9 cellular contexts compared by ENCODE assay signal in genomic region chr1:109792056-109792831, GRCh38. TPM values are rescaled to one million over a fixed set of nuclear protein-coding genes. Genes with fewer than 3 reads are reported as not detected.
DNase-seq lines count a peak whose midpoint lies in the region; ATAC-seq, FAIRE-seq and TF ChIP-seq lines count a peak whose summit lies in the region.
"Had no signal": no experiment of that assay in that cellular context is flagged by ENCODE, and none has a peak within 500 bp of the region (broad histone marks: within the 10 kb centered on the region; RNA-seq: fewer than 3 reads in every experiment).

No MANE protein-coding gene starts in this region.

- H3K9me1 ChIP-seq in endothelial cell of umbilical vein (replicated peaks; ENCODE audit: control insufficient read depth, extremely low read depth, insufficient read depth, low read length), result no peaks in the 10 kb centered on the region

- in situ Hi-C loops in ACHN (cut with HindIII; ENCODE audit: low pct_ligation_motif_present, low pct_unique_long_range_greater_than_20kb, low sequenced_read_pairs), result loop anchor here (25.0 kb wide), 2 partner anchors 95 to 195 kb away; partner anchors contain the start of gene AHCYL1

- peak; percentile 87 for FAIRE-seq in endothelial cell of umbilical vein (lab: Jason Lieb, UNC)

- no peaks in the 10 kb centered on the region for H3K36me3 ChIP-seq in endothelial cell of umbilical vein (ENCODE audit: control insufficient read depth in 2 of 2, extremely low read depth in 1 of 2, insufficient read depth in 2 of 2, low read length in 2 of 2)

- no peaks in the 10 kb centered on the region for H3K79me2 ChIP-seq in endothelial cell of umbilical vein (ENCODE audit: control insufficient read depth, insufficient read depth, low read length)

- no peak overlapping the region for H3K4me2 ChIP-seq in endothelial cell of umbilical vein (ENCODE audit: insufficient read depth, low read length)

- ATAC-seq in GM18519 (IDR thresholded peaks at IDR 0.05; ENCODE audit: low FRiP score, unreplicated experiment) (no peak), GM19351 (IDR thresholded peaks at IDR 0.05; ENCODE audit: unreplicated experiment) (no peak)

- no peaks in the 10 kb centered on the region for H3K27me3 ChIP-seq in endothelial cell of umbilical vein (ENCODE audit: control insufficient read depth in 2 of 2, insufficient read depth in 2 of 2, low read length in 2 of 2)

- dilution Hi-C loops in endothelial cell of umbilical vein (cut with MboI; ENCODE audit: extremely low pct_ligation_motif_present, low sequenced_read_pairs), result loop anchor here (25.0 kb wide), 1 partner anchor 220 kb away; no protein-coding TSS in a partner anchor

- intact Hi-C loops in endothelial cell of umbilical vein (cut with micrococcal nuclease), result loop anchor here (1.0 to 5.0 kb wide), 5 partner anchors 85 to 192 kb away; partner anchors contain the start of genes AHCYL1 and CSF1

- no peak for TF ChIP-seq POLR2A in endothelial cell of umbilical vein (IDR thresholded peaks at IDR 0.05; ENCODE audit: low read depth, low read length)

- H4K20me1 ChIP-seq in endothelial cell of umbilical vein (replicated peaks; ENCODE audit: control insufficient read depth, extremely low read depth, insufficient read depth, low read length), result no peaks in the 10 kb centered on the region

- H3K27ac ChIP-seq in endothelial cell of umbilical vein (ENCODE audit: insufficient read depth, low read depth, low read length), result no peak overlapping the region
- H3K27ac ChIP-seq: epithelial cell of prostate had no signal

- H3K4me3 ChIP-seq in endothelial cell of umbilical vein (replicated peaks in 1 of 3; ENCODE audit: insufficient read depth in 1 of 3, low read depth in 1 of 3, low read length in 3 of 3), result no peak overlapping the region

- POLR2A ChIA-PET in endothelial cell of umbilical vein (lab: Charles Lee), result interaction anchor here (0.7 kb wide), 1 partner anchor 143 kb away, joined by 3 read pairs; no protein-coding TSS in a partner anchor

- H3K9me3 ChIP-seq in endothelial cell of umbilical vein (replicated peaks; ENCODE audit: control insufficient read depth, insufficient read depth, low read length), result no peaks in the 10 kb centered on the region

- CTCF ChIA-PET in endothelial cell of umbilical vein (lab: Charles Lee), result interaction anchor here (0.7 to 6.2 kb wide), 33 partner anchors 9 to 237 kb away, joined by 3 to 329 read pairs (median 5); partner anchors contain the start of gene AHCYL1

- H3K9ac ChIP-seq in endothelial cell of umbilical vein (replicated peaks; ENCODE audit: extremely low read depth, insufficient read depth, low read length), result no peak overlapping the region

- DNase-seq in ACHN, result peak; percentile 66
- peak; percentile 89 for DNase-seq in H4 (ENCODE audit: low spot score)
- DNase-seq in SK-N-DZ (ENCODE audit: low spot score), result peak; percentile 48
- peak; percentile 90 for DNase-seq in endothelial cell of umbilical vein (ENCODE audit: low read depth, low spot score)
- DNase-seq in mesenteric fat pad (ENCODE audit: low spot score), result peak; percentile 89
- DNase-seq in stimulated activated CD4-positive, alpha-beta T cell treated with anti-CD3 and anti-CD28 coated beads, Interleukin-4, amount 100 ng/mL, for 4 hours, result no peak

- H2AFZ ChIP-seq in endothelial cell of umbilical vein (ENCODE audit: low read depth, low read length), result peak overlapping the region; percentile 14

- no TSS peak for BruUV-seq in endothelial cell of umbilical vein (replicated peaks; lab: Mats Ljungman, UMichigan)

- TF ChIP-seq CTCF in endothelial cell of umbilical vein (IDR thresholded peaks at IDR 0.05; ENCODE audit: extremely low read depth in 1 of 2, insufficient read depth in 1 of 2, low read depth in 1 of 2, low read length in 2 of 2), result peak; percentile 42 to 67

- H3K4me1 ChIP-seq in endothelial cell of umbilical vein (ENCODE audit: control insufficient read depth, extremely low read depth, insufficient read depth, low read length), result peaks cover 38% of the 10 kb centered on the region

TF ChIP-seq in endothelial cell of umbilical vein, 7 proteins besides CTCF, POLR2A, EP300 and RAD21:
- no peak for TF ChIP-seq GATA2 (IDR thresholded peaks at IDR 0.05; ENCODE audit: insufficient read depth, insufficient read length, low read depth, low read length)

RNA-seq across cellular contexts. Expression of gene EPS8L3, which starts 28.5 kb away (rescaled TPM):
- not detected in 2 replicates for total RNA-seq in H4 (2014; rRNA removed; shearing (Covaris generic))
- 0.63 and 1.2 TPM in 2 replicates for polyA plus RNA-seq in SK-N-DZ (2014; cell fraction: cytosol; rRNA removed)
- 0.64 and 21.2 TPM in 2 replicates for polyA plus RNA-seq in SK-N-DZ (2014; cell fraction: nucleus; rRNA removed)
- total RNA-seq in endothelial cell of umbilical vein (not detected in 2 replicates), mesenteric fat pad (0.58 TPM)
- not detected in 2 replicates for polyA plus RNA-seq in endothelial cell of umbilical vein
- not detected in 2 replicates for polyA plus RNA-seq in endothelial cell of umbilical vein (2011; cell fraction: cytosol; rRNA removed)
- 0.10 and 0.53 TPM in 2 replicates for polyA plus RNA-seq in endothelial cell of umbilical vein (2011; cell fraction: nucleus; rRNA removed)
- polyA plus RNA-seq in endothelial cell of umbilical vein (2012), result not detected in 2 replicates
- polyA minus RNA-seq in endothelial cell of umbilical vein, result not detected in 2 replicates
- polyA minus RNA-seq in endothelial cell of umbilical vein (2011; cell fraction: cytosol; rRNA and poly(A)+ RNA removed), result not detected
- not detected in 2 replicates for polyA minus RNA-seq in endothelial cell of umbilical vein (2011; cell fraction: nucleus; rRNA and poly(A)+ RNA removed)

RNA-seq across cellular contexts. Expression of gene GSTM3, which starts 51.4 kb away (rescaled TPM):
- 228 and 275 TPM in 2 replicates for total RNA-seq in H4 (2014; rRNA removed; shearing (Covaris generic))
- 127 and 135 TPM in 2 replicates for polyA plus RNA-seq in SK-N-DZ (2014; cell fraction: cytosol; rRNA removed)
- polyA plus RNA-seq in SK-N-DZ (2014; cell fraction: nucleus; rRNA removed), result 72.0 and 83.5 TPM in 2 replicates
- total RNA-seq in endothelial cell of umbilical vein (18.5 and 27.9 TPM in 2 replicates), mesenteric fat pad (16.0 TPM)
- 48.3 and 52.0 TPM in 2 replicates for polyA plus RNA-seq in endothelial cell of umbilical vein
- 54.1 and 70.7 TPM in 2 replicates for polyA plus RNA-seq in endothelial cell of umbilical vein (2011; cell fraction: cytosol; rRNA removed)
- 25.9 and 33.8 TPM in 2 replicates for polyA plus RNA-seq in endothelial cell of umbilical vein (2011; cell fraction: nucleus; rRNA removed)
- 126 and 137 TPM in 2 replicates for polyA plus RNA-seq in endothelial cell of umbilical vein (2012)
- 33.8 and 34.9 TPM in 2 replicates for polyA minus RNA-seq in endothelial cell of umbilical vein
- 57.1 TPM for polyA minus RNA-seq in endothelial cell of umbilical vein (2011; cell fraction: cytosol; rRNA and poly(A)+ RNA removed)
- 5.3 and 6.4 TPM in 2 replicates for polyA minus RNA-seq in endothelial cell of umbilical vein (2011; cell fraction: nucleus; rRNA and poly(A)+ RNA removed)

Comparison
In these comparisons a context has a peak if more than half of its experiments do, and no peak if none do; other contexts are left out.
1. DNase-seq: peak in ACHN (single experiment), H4 (single experiment), SK-N-DZ (single experiment), endothelial cell of umbilical vein (single experiment) and mesenteric fat pad (single experiment); none in stimulated activated CD4-positive, alpha-beta T cell treated with anti-CD3 and anti-CD28 coated beads, Interleukin-4, amount 100 ng/mL, for 4 hours (0 of 2).